Comparison of ENCODE assay signal across 8 cellular contexts in the genomic region with DNA sequence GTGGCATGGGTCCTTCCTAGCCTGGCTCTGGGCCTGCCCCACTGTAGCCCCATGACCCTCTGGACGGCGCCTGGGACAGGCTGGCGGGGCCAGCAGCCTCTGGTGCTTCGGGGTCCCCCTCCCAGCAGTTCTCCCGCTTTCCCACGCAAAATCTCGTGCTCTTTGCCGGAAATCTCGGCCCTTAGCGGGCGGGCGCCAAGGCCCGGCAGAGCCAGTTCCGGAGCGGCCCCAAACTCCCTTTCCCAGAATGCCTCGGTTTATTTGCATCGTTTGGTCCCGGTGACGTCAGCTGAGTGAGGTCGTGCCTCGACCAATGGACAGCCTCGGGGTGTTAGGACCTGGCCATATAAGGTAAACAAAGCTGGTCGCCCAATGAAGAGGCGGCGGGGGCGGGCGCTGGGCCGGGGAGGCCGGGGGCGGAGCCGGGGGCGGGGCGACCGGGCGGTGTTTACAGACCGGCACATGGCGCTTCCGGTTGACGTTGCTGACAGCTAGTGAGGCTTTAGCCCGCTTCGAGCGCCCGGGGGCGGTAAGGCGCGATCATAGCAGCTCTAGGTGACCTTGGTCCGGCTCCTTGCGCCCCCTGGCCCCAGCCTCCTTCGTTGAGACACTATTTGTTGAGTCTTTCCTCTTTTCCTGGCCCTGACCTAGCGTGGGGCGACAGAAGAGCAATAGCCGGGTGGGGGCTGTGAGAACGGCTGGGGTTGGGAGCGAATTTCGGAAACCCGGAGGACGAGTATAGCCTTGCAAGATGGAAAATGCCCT. TPM values are rescaled to one million over a fixed set of nuclear protein-coding genes. Genes with fewer than 3 reads are reported as not detected.
A peak's percentile ranks its signal among the peaks of the same experiment; 100 is the strongest.
DNase-seq lines count a peak whose midpoint lies in the region; ATAC-seq, FAIRE-seq and TF ChIP-seq lines count a peak whose summit lies in the region.

No MANE protein-coding gene starts in this region.

- peak overlapping the region; percentile 100 for H3K27ac Mint-ChIP-seq in endodermal cell

- TF ChIP-seq CTCF in endodermal cell (conservative IDR thresholded peaks at IDR 0.05), result peak; percentile 74

- no peaks in the 10 kb centered on the region for H3K9me3 Mint-ChIP-seq in endodermal cell

- peak overlapping the region; percentile 74 for H3K4me3 ChIP-seq in endodermal cell (ENCODE audit: low read length)

- peak; percentile 98 for FAIRE-seq in HTR-8/SVneo (lab: Jason Lieb, UNC)

- DNase-seq in Caki2 (ENCODE audit: low read depth) (peak; percentile 99), HTR-8/SVneo (ENCODE audit: insufficient read length, low spot score) (peak; percentile 99), NOMO-1 treated with DMSO at 0.1 percent for 48 hours (lab: John Stamatoyannopoulos, UW; ENCODE audit: unreplicated experiment) (peak; percentile 100), endodermal cell (peak; percentile 100), mesenteric fat pad (ENCODE audit: low spot score) (peak; percentile 99)
- DNase-seq in activated CD8-positive, alpha-beta memory T cell treated with anti-CD3 and anti-CD28 coated beads, Interleukin-2, amount 50 U/mL, for 1 hour (ENCODE audit: extremely low read depth), result peak; percentile 99
- peak; percentile 98 for DNase-seq in stimulated activated CD8-positive, alpha-beta memory T cell treated with anti-CD3 and anti-CD28 coated beads, Interleukin-15, amount 100 ng/mL, for 24 hours (ENCODE audit: low read depth)

- H3K36me3 ChIP-seq in endodermal cell (ENCODE audit: control insufficient read depth, insufficient read depth, low read length), result no peaks in the 10 kb centered on the region

- H3K4me3 Mint-ChIP-seq in endodermal cell, result peak overlapping the region; percentile 77

- H3K4me1 ChIP-seq in endodermal cell (ENCODE audit: control insufficient read depth, insufficient read depth, low read length), result peaks cover 17% of the 10 kb centered on the region

- H3K9ac ChIP-seq in endodermal cell (ENCODE audit: extremely low read depth, low read length, poor library complexity, severe bottlenecking), result peak overlapping the region; percentile 88

- no peaks in the 10 kb centered on the region for H3K36me3 Mint-ChIP-seq in endodermal cell (ENCODE audit: low read depth)

- no peaks in the 10 kb centered on the region for H3K9me3 ChIP-seq in endodermal cell (ENCODE audit: control insufficient read depth, low read length)

- peaks cover 25% of the 10 kb centered on the region for H3K4me1 Mint-ChIP-seq in endodermal cell

- in situ Hi-C loops in Caki2 (cut with HindIII; ENCODE audit: low pct_unique_long_range_greater_than_20kb, low sequenced_read_pairs), result no loop called here

- WGBS in endodermal cell (ENCODE audit: insufficient coverage in 1 of 2, insufficient read length in 1 of 2), 2 experiments, result 1% methylated on average over 38 to 57 of the region's 57 CpGs

- peak overlapping the region; percentile 96 for H3K27ac ChIP-seq in endodermal cell (ENCODE audit: low read depth, low read length)

- no peaks in the 10 kb centered on the region for H3K27me3 Mint-ChIP-seq in endodermal cell (ENCODE audit: insufficient read depth)

- peak; percentile 76 for ATAC-seq in GM21367 (IDR thresholded peaks at IDR 0.05; ENCODE audit: unreplicated experiment)

- no peaks in the 10 kb centered on the region for H3K27me3 ChIP-seq in endodermal cell (ENCODE audit: control insufficient read depth, insufficient read depth, low read length, poor library complexity, severe bottlenecking)

RNA-seq across cellular contexts. Expression of a gene that starts 1.5 kb away (rescaled TPM):
- 4.3 and 12.4 TPM in 2 replicates for total RNA-seq in Caki2 (2014; rRNA removed; shearing (Covaris generic); ENCODE audit: low replicate concordance)
- total RNA-seq in endodermal cell (10 to 100 TPM; 46.8 to 49.6 TPM), mesenteric fat pad (20.9 TPM)
- 28.8 TPM for polyA plus RNA-seq in endodermal cell (2013, experiment 1 of 2)
- polyA plus RNA-seq in endodermal cell (2013, experiment 2 of 2), result 24.7 TPM

RNA-seq across cellular contexts. Expression of a gene that starts 8.4 kb away (rescaled TPM):
- total RNA-seq in Caki2 (2014; rRNA removed; shearing (Covaris generic); ENCODE audit: low replicate concordance), result 13.8 and 14.1 TPM in 2 replicates
- 10 to 100 TPM; 66.9 to 71.4 TPM for total RNA-seq in endodermal cell
- 52.3 TPM for polyA plus RNA-seq in endodermal cell (2013, experiment 1 of 2)
- 45.0 TPM for polyA plus RNA-seq in endodermal cell (2013, experiment 2 of 2)
- total RNA-seq in mesenteric fat pad, result 74.1 TPM

Comparison
In these comparisons a context has a peak if more than half of its experiments do, and no peak if none do; other contexts are left out.
1. Peak in every context shown above with its lines: DNase-seq, ATAC-seq, H3K4me3 ChIP-seq and H3K27ac ChIP-seq.